ENCODE assay signal across 13 cellular contexts in the genomic region with DNA sequence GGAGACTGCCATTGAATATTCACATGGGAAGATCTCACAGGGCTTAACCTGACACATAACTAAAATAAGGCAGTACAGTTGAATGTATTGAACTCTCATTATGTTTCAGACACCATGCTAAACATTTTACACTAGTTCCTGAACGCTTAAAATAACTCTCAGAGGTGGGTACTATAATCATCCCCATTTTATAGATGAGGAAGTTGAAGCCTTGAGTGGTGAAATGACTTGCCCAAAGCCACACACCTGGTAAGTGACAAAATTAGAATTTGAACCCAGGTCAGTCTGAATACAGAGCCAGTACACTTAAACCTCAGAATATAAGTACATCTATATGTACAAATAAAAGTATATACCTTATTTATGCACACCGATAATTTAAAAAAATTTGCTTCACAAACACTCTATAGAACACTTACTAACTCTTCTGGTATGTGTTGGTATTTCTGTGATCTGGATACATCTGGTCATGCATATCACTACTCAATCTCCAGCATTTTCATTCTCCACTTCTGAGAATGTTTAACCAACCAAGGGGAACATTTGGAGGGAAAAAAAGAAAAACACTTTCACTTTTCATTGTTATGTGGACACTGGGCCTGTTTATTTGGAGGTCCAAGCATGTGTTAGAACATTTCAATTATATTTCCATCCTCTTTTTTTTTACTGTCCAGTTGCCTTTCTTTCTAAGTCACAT. TPM values are rescaled to one million over a fixed set of nuclear protein-coding genes. Genes with fewer than 3 reads are reported as not detected.
DNase-seq lines count a peak whose midpoint lies in the region; ATAC-seq and TF ChIP-seq lines count a peak whose summit lies in the region.
"Had no signal": no experiment of that assay in that cellular context is flagged by ENCODE, and none has a peak within 500 bp of the region (broad histone marks: within the 10 kb centered on the region; RNA-seq: fewer than 3 reads in every experiment).

No MANE protein-coding gene starts in this region.

- no TSS peak for BruUV-seq in HCT116 (replicated peaks; lab: Mats Ljungman, UMichigan)

- H3K36me3 ChIP-seq in CD4-positive, alpha-beta memory T cell (ENCODE audit: insufficient read depth, low read length) = no peaks in the 10 kb centered on the region
- no peaks in the 10 kb centered on the region for H3K36me3 ChIP-seq in HCT116 (ENCODE audit: control insufficient read depth in 1 of 2, insufficient read depth in 2 of 2, low read length in 2 of 2)
- H3K36me3 ChIP-seq: pancreas had no signal

- peak overlapping the region; percentile 34 for H3K27ac ChIP-seq in CD4-positive, alpha-beta memory T cell (ENCODE audit: low read depth, low read length)
- H3K27ac ChIP-seq in HCT116 (ENCODE audit: low read depth, low read length) = no peak overlapping the region
- H3K27ac ChIP-seq: epithelial cell of prostate had no signal

- TF ChIP-seq RAD21 in HCT116 (IDR thresholded peaks at IDR 0.05; ENCODE audit: low read depth) = no peak

- H4K20me1 ChIP-seq in HCT116 (ENCODE audit: insufficient read depth) = no peaks in the 10 kb centered on the region

- peak overlapping the region; percentile 72 to 98 (median 85) for H3K27ac Mint-ChIP-seq in CD4-positive, alpha-beta memory T cell
- peak overlapping the region; percentile 79 for H3K27ac Mint-ChIP-seq in activated CD4-positive, alpha-beta memory T cell treated with anti-CD3 and anti-CD28 coated beads for 36 hours

- POLR2A ChIA-PET in CD4-positive, alpha-beta memory T cell (lab: Charles Lee; ENCODE audit: partially characterized antibody) = interaction anchor here (34.2 kb wide), 1 partner anchor 29 kb away, joined by 1692 read pairs; a partner anchor contains a TSS
- POLR2A ChIA-PET in HCT116 (lab: Charles Lee) = no interaction called here
- POLR2A ChIA-PET in activated CD4-positive, alpha-beta memory T cell treated with anti-CD3 and anti-CD28 coated beads for 36 hours (lab: Charles Lee) = no interaction called here

- H3K9ac ChIP-seq in HCT116 (ENCODE audit: low read length) = no peak overlapping the region

- H3K4me1 Mint-ChIP-seq in CD4-positive, alpha-beta memory T cell = peaks cover 47 to 84% (median 64%) of the 10 kb centered on the region in 4 donors
- peaks cover 66% of the 10 kb centered on the region for H3K4me1 Mint-ChIP-seq in activated CD4-positive, alpha-beta memory T cell treated with anti-CD3 and anti-CD28 coated beads for 36 hours (ENCODE audit: low read depth)

- intact Hi-C loops in CD4-positive, alpha-beta memory T cell (cut with micrococcal nuclease) = no loop called here
- intact Hi-C loops in HCT116 (cut with micrococcal nuclease) (no loop called here), left colon (cut with DNase I, micrococcal nuclease) (no loop called here)
- intact Hi-C loops in activated CD4-positive, alpha-beta memory T cell treated with anti-CD3 and anti-CD28 coated beads for 36 hours (cut with micrococcal nuclease) = loop anchor here (10.0 kb wide), 1 partner anchor 278 kb away; a partner anchor contains a TSS

- peaks cover 0 to 11% of the 10 kb centered on the region in 2 donors for H3K36me3 Mint-ChIP-seq in CD4-positive, alpha-beta memory T cell
- no peaks in the 10 kb centered on the region for H3K36me3 Mint-ChIP-seq in activated CD4-positive, alpha-beta memory T cell treated with anti-CD3 and anti-CD28 coated beads for 36 hours

- TF ChIP-seq POLR2A in HCT116 (IDR thresholded peaks at IDR 0.05; ENCODE audit: borderline replicate concordance, extremely low read depth, insufficient read depth, insufficient read length) = no peak

- H3K27me3 Mint-ChIP-seq in CD4-positive, alpha-beta memory T cell = peaks cover 0 to 1% of the 10 kb centered on the region in 2 donors
- no peaks in the 10 kb centered on the region for H3K27me3 Mint-ChIP-seq in activated CD4-positive, alpha-beta memory T cell treated with anti-CD3 and anti-CD28 coated beads for 36 hours

- no peak for TF ChIP-seq CTCF in HCT116 (IDR thresholded peaks at IDR 0.05 in 2 of 3, conservative IDR thresholded peaks at IDR 0.05 in 1 of 3; ENCODE audit: borderline replicate concordance in 1 of 3, insufficient read depth in 1 of 3, low read depth in 2 of 3, low read length in 2 of 3)

- RAD21 ChIA-PET in HCT116 (lab: Charles Lee; ENCODE audit: low non-redundant PET in 1 of 2, low total read pairs in 2 of 2, uncharacterized antibody in 2 of 2, unreplicated experiment in 2 of 2) = no interaction called here

- CTCF ChIA-PET in CD4-positive, alpha-beta memory T cell (lab: Charles Lee; ENCODE audit: partially characterized antibody) = no interaction called here
- CTCF ChIA-PET in HCT116 (lab: Charles Lee) = no interaction called here
- CTCF ChIA-PET in activated CD4-positive, alpha-beta memory T cell treated with anti-CD3 and anti-CD28 coated beads for 36 hours (lab: Charles Lee) = no interaction called here

- DNase-seq in CD4-positive, alpha-beta memory T cell = no peak
- DNase-seq in HCT116 (ENCODE audit: low read depth, low spot score) (no peak), left colon (no peak), NK-92 (lab: John Stamatoyannopoulos, UW; ENCODE audit: unreplicated experiment) (no peak), UCSD-AML1 (lab: John Stamatoyannopoulos, UW; ENCODE audit: unreplicated experiment) (no peak), nucleus accumbens (lab: John Stamatoyannopoulos, UW) (no peak)
- DNase-seq in activated CD4-positive, alpha-beta memory T cell treated with anti-CD3 and anti-CD28 coated beads for 36 hours = no peak
- DNase-seq: activated CD4-positive, alpha-beta T cell treated with anti-CD3 and anti-CD28 coated beads, Interleukin-2, amount 50 U/mL, for 48 hours; GF-D8; NCI-H2081 treated with DMSO at 0.1 percent for 48 hours; pancreas had no signal

- H3K9me3 Mint-ChIP-seq in CD4-positive, alpha-beta memory T cell = peaks cover 0 to 2% (median 0%) of the 10 kb centered on the region in 8 donors
- H3K9me3 Mint-ChIP-seq in activated CD4-positive, alpha-beta memory T cell treated with anti-CD3 and anti-CD28 coated beads for 36 hours = no peaks in the 10 kb centered on the region

- H3K4me2 ChIP-seq in HCT116 (ENCODE audit: low read length) = peak overlapping the region; percentile 10

- H3K27me3 ChIP-seq in CD4-positive, alpha-beta memory T cell (ENCODE audit: insufficient read depth, low read length) = no peaks in the 10 kb centered on the region
- no peaks in the 10 kb centered on the region for H3K27me3 ChIP-seq in HCT116 (ENCODE audit: insufficient read depth, low read length)
- H3K27me3 ChIP-seq: pancreas had no signal

- no peak overlapping the region for H3K4me3 ChIP-seq in CD4-positive, alpha-beta memory T cell (ENCODE audit: low read length in 2 of 2)
- no peak overlapping the region for H3K4me3 ChIP-seq in HCT116 (replicated peaks in 1 of 2; ENCODE audit: low read depth in 1 of 2, low read length in 2 of 2)
- H3K4me3 ChIP-seq: pancreas had no signal

- H3K4me3 Mint-ChIP-seq in CD4-positive, alpha-beta memory T cell = peak overlapping the region in 6 of 8 donors; percentile 23 to 70 (median 50)
- no peak overlapping the region for H3K4me3 Mint-ChIP-seq in activated CD4-positive, alpha-beta memory T cell treated with anti-CD3 and anti-CD28 coated beads for 36 hours

- H3K9me2 ChIP-seq in HCT116 (ENCODE audit: insufficient read depth) = no peaks in the 10 kb centered on the region

- H3K79me2 ChIP-seq in HCT116 (ENCODE audit: insufficient read depth, low read length) = no peaks in the 10 kb centered on the region; the same call in 1 of the 2 replicates

- ATAC-seq in HCT116 (no peak), left colon (peak; percentile 38), HG03571 (IDR thresholded peaks at IDR 0.05; ENCODE audit: unreplicated experiment) (no peak)

- H3K9me3 ChIP-seq in CD4-positive, alpha-beta memory T cell (ENCODE audit: control insufficient read depth in 1 of 2, low read length in 2 of 2) = no peaks in the 10 kb centered on the region
- no peaks in the 10 kb centered on the region for H3K9me3 ChIP-seq in HCT116 (ENCODE audit: control insufficient read depth in 1 of 2, insufficient read depth in 1 of 2, low read depth in 1 of 2, low read length in 2 of 2)
- H3K9me3 ChIP-seq: pancreas had no signal

- peaks cover 88% of the 10 kb centered on the region for H3K4me1 ChIP-seq in CD4-positive, alpha-beta memory T cell (ENCODE audit: insufficient read depth, low read length)
- peaks cover 24 to 62% of the 10 kb centered on the region in 2 experiments for H3K4me1 ChIP-seq in HCT116 (ENCODE audit: control insufficient read depth in 1 of 2, insufficient read depth in 2 of 2, low read length in 2 of 2)

- no peak overlapping the region for H2AFZ ChIP-seq in HCT116 (ENCODE audit: low read depth, low read length, poor library complexity, severe bottlenecking)

TF ChIP-seq in HCT116, 20 proteins besides CTCF, POLR2A, EP300 and RAD21 (continues in another document):
- TF ChIP-seq ELF1 (IDR thresholded peaks at IDR 0.05; ENCODE audit: borderline replicate concordance, low read depth) = no peak
- TF ChIP-seq TCF7L2 (IDR thresholded peaks at IDR 0.05; ENCODE audit: borderline replicate concordance, extremely low read depth, insufficient read depth, insufficient read length) = no peak

RNA-seq across cellular contexts. Expression of a gene that starts 4.6 kb away (rescaled TPM):
- 10 to 100 TPM; 36.4 to 38.5 TPM for total RNA-seq in CD4-positive, alpha-beta memory T cell
- 1 to 10 TPM; 2.4 to 6.1 TPM for polyA plus RNA-seq in CD4-positive, alpha-beta memory T cell
- total RNA-seq in HCT116 (2021; ENCODE audit: unreplicated experiment) (14.9 TPM), left colon (10 to 100 TPM; 20.2 to 20.5 TPM)
- 5.3 and 6.9 TPM in 2 replicates for polyA plus RNA-seq in HCT116 (2012)
- total RNA-seq in activated CD4-positive, alpha-beta memory T cell treated with anti-CD3 and anti-CD28 coated beads for 36 hours = 10 to 100 TPM; 12.0 to 12.1 TPM

RNA-seq across cellular contexts. Expression of a gene that starts 31.4 kb away (rescaled TPM):
- 10 to 100 TPM; 57.4 to 64.4 TPM for total RNA-seq in CD4-positive, alpha-beta memory T cell
- polyA plus RNA-seq in CD4-positive, alpha-beta memory T cell = 100 to 1,000 TPM in 1 of 2 donors, 10 to 100 TPM in 1; 75.6 to 138 TPM
- 17.1 TPM for total RNA-seq in HCT116 (2021; ENCODE audit: unreplicated experiment)
- 15.7 and 17.7 TPM in 2 replicates for polyA plus RNA-seq in HCT116 (2012)
- total RNA-seq in activated CD4-positive, alpha-beta memory T cell treated with anti-CD3 and anti-CD28 coated beads for 36 hours = 10 to 100 TPM; 17.3 TPM
- 10 to 100 TPM; 21.3 to 26.4 TPM for total RNA-seq in left colon

RNA-seq across cellular contexts. Expression of a gene that starts 54.9 kb away (rescaled TPM):
- total RNA-seq in CD4-positive, alpha-beta memory T cell = not detected
- polyA plus RNA-seq in CD4-positive, alpha-beta memory T cell = under 1 TPM in 1 of 2 donors, not detected in 1; 0.11 TPM
- total RNA-seq in HCT116 (2021; ENCODE audit: unreplicated experiment) (not detected), left colon (under 1 TPM; 0.40 to 0.67 TPM)
- polyA plus RNA-seq in HCT116 (2012) = not detected in 2 replicates
- not detected for total RNA-seq in activated CD4-positive, alpha-beta memory T cell treated with anti-CD3 and anti-CD28 coated beads for 36 hours
